In the genomic region with DNA sequence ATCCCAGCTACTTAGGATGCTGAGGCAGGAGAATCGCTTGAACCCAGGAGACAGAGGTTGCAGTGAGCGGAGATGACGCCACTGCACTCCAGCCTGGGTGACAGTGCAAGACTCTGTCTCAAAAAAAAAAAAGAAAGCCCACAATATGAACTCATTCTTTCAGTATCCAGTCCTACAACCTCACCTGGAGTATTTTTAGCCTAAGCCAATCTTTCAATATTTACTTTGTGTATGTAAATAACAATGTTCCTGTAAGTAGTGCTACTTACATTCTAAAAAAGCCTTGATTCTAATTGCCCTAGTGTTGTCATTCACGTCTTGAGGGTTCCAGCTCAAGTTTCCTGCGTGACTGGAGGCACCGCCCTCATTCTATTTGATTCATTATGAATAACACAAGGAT, we compare ENCODE assay signal across 16 cellular contexts.
DNase-seq lines count a peak whose midpoint lies in the region; ATAC-seq and TF ChIP-seq lines count a peak whose summit lies in the region.
"Had no signal": no experiment of that assay in that cellular context is flagged by ENCODE, and none has a peak within 500 bp of the region (broad histone marks: within the 10 kb centered on the region; RNA-seq: fewer than 3 reads in every experiment).

No MANE protein-coding gene starts in this region.

- DNase-seq in Calu3 = peak; percentile 36
- peak; percentile 50 for DNase-seq in LoVo (ENCODE audit: low spot score)
- peak; percentile 89 for DNase-seq in NCI-H748 treated with DMSO at 0.1 percent for 48 hours (lab: John Stamatoyannopoulos, UW)
- DNase-seq in left colon = no peak
- DNase-seq in OCI-M1 (lab: John Stamatoyannopoulos, UW) = no peak
- DNase-seq in stimulated activated CD4-positive, alpha-beta T cell treated with anti-CD3 and anti-CD28 coated beads, Interleukin-2, amount 100 ng/mL, for 24 hours = no peak
- DNase-seq: activated CD4-positive, alpha-beta memory T cell treated with anti-CD3 and anti-CD28 coated beads for 36 hours; adrenal gland; effector memory CD4-positive, alpha-beta T cell; kidney glomerular epithelial cell; NCI-H446; stimulated activated CD4-positive, alpha-beta T cell treated with anti-CD3 and anti-CD28 coated beads, Interleukin-4, amount 100 ng/mL, for 1 hour had no signal

- TF ChIP-seq CTCF in Calu3 (IDR thresholded peaks at IDR 0.05; ENCODE audit: unreplicated experiment) = no peak

- H3K27me3 Mint-ChIP-seq in Calu3 (ENCODE audit: unreplicated experiment) = no peaks in the 10 kb centered on the region
- H3K27me3 Mint-ChIP-seq: activated CD4-positive, alpha-beta memory T cell treated with anti-CD3 and anti-CD28 coated beads for 36 hours had no signal

- peak overlapping the region; percentile 53 for H3K27ac Mint-ChIP-seq in Calu3 (ENCODE audit: unreplicated experiment)
- H3K27ac Mint-ChIP-seq: activated CD4-positive, alpha-beta memory T cell treated with anti-CD3 and anti-CD28 coated beads for 36 hours; activated T-helper 1 cell treated with anti-CD3 and anti-CD28 coated beads, Interleukin-12 subunit alpha, Interleukin-12 subunit beta, Interleukin-2, Interleukin-4 antibody, amounts not matched to agents 30 ng/mL and 10 ng/mL and 1 ng/mL, durations not matched to agents 14 hours and 24 hours and 36 hours had no signal

- intact Hi-C loops in Calu3 (cut with micrococcal nuclease; ENCODE audit: unreplicated experiment) (no loop called here), left colon (cut with DNase I, micrococcal nuclease) (no loop called here)

- peaks cover 12% of the 10 kb centered on the region for H3K4me1 Mint-ChIP-seq in Calu3 (ENCODE audit: low read depth, unreplicated experiment)

- BruUV-seq in Calu3 (replicated peaks; lab: Mats Ljungman, UMichigan) = no TSS peak

- CTCF ChIA-PET in Calu3 (lab: Charles Lee) = interaction anchor here (0.6 to 1.2 kb wide), 4 partner anchors 15 to 256 kb away, joined by 3 to 7 read pairs (median 3); no protein-coding TSS in a partner anchor

- no peaks in the 10 kb centered on the region for H3K36me3 Mint-ChIP-seq in Calu3 (ENCODE audit: insufficient read depth, unreplicated experiment)
- H3K36me3 Mint-ChIP-seq: activated CD4-positive, alpha-beta memory T cell treated with anti-CD3 and anti-CD28 coated beads for 36 hours had no signal

- H3K9me3 Mint-ChIP-seq in Calu3 (ENCODE audit: low read depth, unreplicated experiment) = no peaks in the 10 kb centered on the region
- H3K9me3 Mint-ChIP-seq: activated CD4-positive, alpha-beta memory T cell treated with anti-CD3 and anti-CD28 coated beads for 36 hours; activated T-helper 1 cell treated with anti-CD3 and anti-CD28 coated beads, Interleukin-12 subunit alpha, Interleukin-12 subunit beta, Interleukin-2, Interleukin-4 antibody, amounts not matched to agents 30 ng/mL and 10 ng/mL and 1 ng/mL, durations not matched to agents 14 hours and 24 hours and 36 hours had no signal

- peak; percentile 87 for ATAC-seq in left colon
- no peak for ATAC-seq in GM18519 (IDR thresholded peaks at IDR 0.05; ENCODE audit: low FRiP score, unreplicated experiment)
- no peak for ATAC-seq in GM21737 (IDR thresholded peaks at IDR 0.05; ENCODE audit: unreplicated experiment)
- ATAC-seq: Panc1 had no signal

- peak overlapping the region; percentile 23 for H3K4me3 Mint-ChIP-seq in Calu3 (ENCODE audit: low read depth, unreplicated experiment)
- H3K4me3 Mint-ChIP-seq: activated CD4-positive, alpha-beta memory T cell treated with anti-CD3 and anti-CD28 coated beads for 36 hours; activated T-helper 1 cell treated with anti-CD3 and anti-CD28 coated beads, Interleukin-12 subunit alpha, Interleukin-12 subunit beta, Interleukin-2, Interleukin-4 antibody, amounts not matched to agents 30 ng/mL and 10 ng/mL and 1 ng/mL, durations not matched to agents 14 hours and 24 hours and 36 hours had no signal

Comparison
In these comparisons a context has a peak if more than half of its experiments do, and no peak if none do; other contexts are left out.
1. DNase-seq: peak in Calu3 (single experiment), LoVo (single experiment) and NCI-H748 treated with DMSO at 0.1 percent for 48 hours (single experiment); none in left colon (0 of 2), OCI-M1 (single experiment) and stimulated activated CD4-positive, alpha-beta T cell treated with anti-CD3 and anti-CD28 coated beads, Interleukin-2, amount 100 ng/mL, for 24 hours (0 of 2).